25 cellular contexts compared by ENCODE assay signal in the genomic region with DNA sequence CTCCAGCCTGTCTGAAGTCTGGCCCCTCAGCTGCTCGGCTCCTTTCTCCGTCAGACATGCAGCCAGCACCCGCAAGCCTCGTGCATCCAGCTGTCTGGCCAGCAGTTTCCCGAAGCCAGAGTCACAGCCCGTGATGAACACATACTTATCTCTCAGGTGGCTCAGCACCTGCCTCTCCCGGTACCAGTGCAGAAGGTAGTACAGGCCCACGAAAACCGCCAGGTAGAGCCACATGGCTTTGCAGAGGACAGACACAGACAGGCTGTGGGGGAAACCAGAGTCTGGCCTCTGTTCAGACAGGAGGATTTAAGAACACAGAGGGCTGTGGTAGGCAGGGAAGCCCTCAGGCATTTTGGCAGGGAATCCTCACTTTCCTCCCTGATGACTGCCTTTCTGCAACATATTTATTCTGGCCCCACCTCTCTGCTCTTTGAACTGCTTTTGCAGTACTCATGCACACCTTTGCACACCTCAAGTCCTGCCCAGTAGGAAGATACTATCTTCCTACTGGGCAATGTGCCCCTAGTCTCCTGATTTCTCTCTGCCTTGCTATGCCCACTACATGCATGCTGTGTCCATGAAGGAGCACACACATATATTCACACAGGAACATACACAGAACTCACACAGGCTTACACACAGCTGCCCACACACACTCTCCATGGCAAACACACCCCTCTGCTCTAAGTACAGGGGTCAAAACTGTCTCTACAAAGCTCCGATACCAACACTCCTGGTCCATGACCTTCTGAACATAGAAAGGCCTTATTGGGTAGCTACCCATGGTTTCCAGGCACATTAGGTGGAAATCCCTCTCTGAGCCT. TPM values are rescaled to one million over a fixed set of nuclear protein-coding genes. Genes with fewer than 3 reads are reported as not detected.
A peak's percentile ranks its signal among the peaks of the same experiment; 100 is the strongest.
DNase-seq lines count a peak whose midpoint lies in the region; ATAC-seq and TF ChIP-seq lines count a peak whose summit lies in the region.
"Had no signal": no experiment of that assay in that cellular context is flagged by ENCODE, and none has a peak within 500 bp of the region (broad histone marks: within the 10 kb centered on the region; RNA-seq: fewer than 3 reads in every experiment).

A gene with protein sequence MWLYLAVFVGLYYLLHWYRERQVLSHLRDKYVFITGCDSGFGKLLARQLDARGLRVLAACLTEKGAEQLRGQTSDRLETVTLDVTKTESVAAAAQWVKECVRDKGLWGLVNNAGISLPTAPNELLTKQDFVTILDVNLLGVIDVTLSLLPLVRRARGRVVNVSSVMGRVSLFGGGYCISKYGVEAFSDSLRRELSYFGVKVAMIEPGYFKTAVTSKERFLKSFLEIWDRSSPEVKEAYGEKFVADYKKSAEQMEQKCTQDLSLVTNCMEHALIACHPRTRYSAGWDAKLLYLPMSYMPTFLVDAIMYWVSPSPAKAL (minus strand): TSS at position 380 of the 824 bp plus-strand sequence. CDS start 146 bp downstream, at position 234.

- DNase-seq in AG08396 (ENCODE audit: low spot score) (peak; percentile 1), NCI-H226 (peak; percentile 40), epithelial cell of esophagus (ENCODE audit: low read depth) (peak; percentile 94), mucosa of descending colon (peak in 1 of 3 donors; percentile 28), NCI-H1417 treated with DMSO at 0.1 percent for 48 hours (lab: John Stamatoyannopoulos, UW) (no peak), NCI-H1092 treated with DMSO at 0.1 percent for 48 hours (lab: John Stamatoyannopoulos, UW) (no peak), erythroblast (lab: John Stamatoyannopoulos, UW) (no peak)
- DNase-seq: activated CD8-positive, alpha-beta memory T cell treated with anti-CD3 and anti-CD28 coated beads, Interleukin-2, amount 50 U/mL, for 4 hours; activated effector memory CD4-positive, alpha-beta T cell treated with Interleukin-2 at 50 U/mL for 16 hours; CD4-positive, alpha-beta memory T cell; foreskin melanocyte; HCEC 1CT; hypothalamus; mesendoderm; naive thymus-derived CD8-positive, alpha-beta T cell; NCI-H1694; NCI-H2171 treated with DMSO at 0.1 percent for 48 hours; NCI-H748 treated with DMSO at 0.1 percent for 48 hours; sigmoid colon had no signal

- H3K9me3 ChIP-seq in mucosa of descending colon = peaks cover 9% of the 10 kb centered on the region
- H3K9me3 ChIP-seq: SJSA1 had no signal

- intact Hi-C loops in mucosa of descending colon (cut with DNase I, micrococcal nuclease) = no loop called here

- TF ChIP-seq CTCF in epithelial cell of esophagus (IDR thresholded peaks at IDR 0.05; ENCODE audit: insufficient read depth, low read depth, low read length, missing control alignments) (no peak), mucosa of descending colon (IDR thresholded peaks at IDR 0.05) (no peak)

- no peak for TF ChIP-seq POLR2A in erythroblast (IDR thresholded peaks at IDR 0.05; ENCODE audit: low read length)

- no peaks in the 10 kb centered on the region for H3K36me3 ChIP-seq in mucosa of descending colon (ENCODE audit: low read depth)
- H3K36me3 ChIP-seq: sigmoid colon, SJSA1, thoracic aorta had no signal

- peak; percentile 75 for ATAC-seq in mucosa of descending colon
- ATAC-seq in HG03280 (IDR thresholded peaks at IDR 0.05; ENCODE audit: unreplicated experiment) = no peak
- ATAC-seq: naive thymus-derived CD8-positive, alpha-beta T cell; stimulated activated memory B cell treated with anti-CD40 and anti-IgM and Interleukin-4, amounts not matched to agents 10 μg/mL and 1 μg/mL and 100 μg/mL, for 72 hours had no signal

- H3K4me1 ChIP-seq in mucosa of descending colon (ENCODE audit: low read depth) = no peaks in the 10 kb centered on the region
- H3K4me1 ChIP-seq: parathyroid adenoma, sigmoid colon, SJSA1 had no signal

- no peak within 1 kb of the TSS for H3K4me3 ChIP-seq in epithelial cell of esophagus (ENCODE audit: low read length)
- no peak within 1 kb of the TSS for H3K4me3 ChIP-seq in mucosa of descending colon
- H3K4me3 ChIP-seq: sigmoid colon, SJSA1, thoracic aorta had no signal

RNA-seq across cellular contexts. Expression of the gene that starts here (rescaled TPM):
- total RNA-seq in mucosa of descending colon = under 1 TPM; 0.14 to 0.28 (median 0.19) TPM
- total RNA-seq: kidney epithelial cell had no signal

Comparison
In these comparisons a context has a peak if more than half of its experiments do, and no peak if none do; other contexts are left out.
1. Peak in ATAC-seq in mucosa of descending colon; RNA of the gene not detected or under 1 TPM.
2. DNase-seq: peak in AG08396 (single experiment), NCI-H226 (single experiment) and epithelial cell of esophagus (single experiment); none in NCI-H1417 treated with DMSO at 0.1 percent for 48 hours (single experiment), NCI-H1092 treated with DMSO at 0.1 percent for 48 hours (single experiment) and erythroblast (0 of 2).